Comparison of ENCODE assay signal across 23 cellular contexts in the genomic region with DNA sequence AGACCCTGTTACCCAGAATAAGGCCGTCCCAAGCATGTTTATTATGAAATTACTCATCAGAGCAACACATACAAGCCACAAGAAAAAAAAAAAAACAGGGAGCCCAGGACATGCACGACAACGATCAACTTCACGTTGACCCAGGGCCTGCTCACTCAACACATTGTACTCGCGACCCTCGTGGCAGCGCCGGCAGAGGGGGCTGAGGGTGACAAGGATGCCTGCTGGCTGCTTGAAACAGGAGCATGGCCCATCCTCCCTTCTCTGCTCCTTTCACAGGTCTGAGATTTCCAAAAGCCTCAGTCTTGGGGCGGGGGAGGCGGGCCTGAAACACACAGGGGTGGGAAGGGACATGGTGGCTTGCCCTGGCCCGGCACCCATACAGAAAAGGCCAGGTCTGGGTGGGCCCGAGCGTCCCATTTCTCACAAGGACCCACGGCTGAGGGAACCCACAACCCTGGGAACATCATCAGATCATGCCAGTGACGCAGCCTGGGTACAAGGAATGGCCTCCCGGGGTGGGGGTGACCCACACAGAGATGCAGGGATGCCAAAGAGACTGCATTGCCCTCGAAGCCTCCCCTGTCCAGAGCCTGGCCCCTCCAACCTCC. TPM values are rescaled to one million over a fixed set of nuclear protein-coding genes. Genes with fewer than 3 reads are reported as not detected.
DNase-seq lines count a peak whose midpoint lies in the region; ATAC-seq, FAIRE-seq and TF ChIP-seq lines count a peak whose summit lies in the region.
"Had no signal": no experiment of that assay in that cellular context is flagged by ENCODE, and none has a peak within 500 bp of the region (broad histone marks: within the 10 kb centered on the region; RNA-seq: fewer than 3 reads in every experiment).

No MANE protein-coding gene starts in this region.

- BruUV-seq in Caco-2 (replicated peaks; lab: Mats Ljungman, UMichigan), result no TSS peak

- peak overlapping the region; percentile 57 for H3K27ac Mint-ChIP-seq in activated T-cell treated with anti-CD3 and anti-CD28 coated beads, Interleukin-2, amount 50 U/mL, for 24 hours
- H3K27ac Mint-ChIP-seq in Caco-2 (ENCODE audit: unreplicated experiment), result peak overlapping the region; percentile 68
- H3K27ac Mint-ChIP-seq in stimulated activated effector memory CD8-positive, alpha-beta T cell treated with anti-CD3 and anti-CD28 coated beads, Interleukin-12 subunit alpha, Interleukin-12 subunit beta, amount 100 ng/mL, for 72 hours, result peak overlapping the region; percentile 74
- H3K27ac Mint-ChIP-seq in activated CD4-positive, alpha-beta T cell treated with anti-CD3 and anti-CD28 coated beads, Interleukin-2, amount 10 ng/mL, durations not matched to agents 7 days and 5 days, result no peak overlapping the region
- H3K27ac Mint-ChIP-seq in activated CD4-positive, alpha-beta memory T cell treated with anti-CD3 and anti-CD28 coated beads, Interleukin-2, amount 10 ng/mL, durations not matched to agents 7 days and 5 days, result no peak overlapping the region
- H3K27ac Mint-ChIP-seq: HFFc6 had no signal

- H3K36me3 ChIP-seq in Caco-2 (ENCODE audit: control insufficient read depth, insufficient read depth, low read length) (peaks cover 9% of the 10 kb centered on the region), kidney (ENCODE audit: control insufficient read depth in 1 of 2, insufficient read depth in 2 of 2, low read length in 2 of 2) (peaks cover 15 to 18% of the 10 kb centered on the region in 2 donors)

- no peak for FAIRE-seq in kidney (lab: Jason Lieb, UNC)
- FAIRE-seq: G401.6, GM12891, GM19239, H1, HTR-8/SVneo had no signal

- no peak overlapping the region for H3K27ac ChIP-seq in kidney (ENCODE audit: low read depth in 2 of 2, low read length in 2 of 2)
- H3K27ac ChIP-seq: 22Rv1 had no signal

- ATAC-seq in stimulated activated effector memory CD8-positive, alpha-beta T cell treated with anti-CD3 and anti-CD28 coated beads, Interleukin-12 subunit alpha, Interleukin-12 subunit beta, amount 100 ng/mL, for 72 hours, result no peak

- no peaks in the 10 kb centered on the region for H3K27me3 ChIP-seq in Caco-2 (replicated peaks; ENCODE audit: control insufficient read depth, insufficient read depth, low read length)

- intact Hi-C loops in Caco-2 (cut with micrococcal nuclease; ENCODE audit: unreplicated experiment) (no loop called here), kidney (cut with DNase I) (no loop called here)

- H3K4me1 Mint-ChIP-seq in activated T-cell treated with anti-CD3 and anti-CD28 coated beads, Interleukin-2, amount 50 U/mL, for 24 hours (ENCODE audit: low read depth), result peaks cover 17% of the 10 kb centered on the region
- no peaks in the 10 kb centered on the region for H3K4me1 Mint-ChIP-seq in Caco-2 (ENCODE audit: low read depth, unreplicated experiment)
- no peaks in the 10 kb centered on the region for H3K4me1 Mint-ChIP-seq in stimulated activated effector memory CD8-positive, alpha-beta T cell treated with anti-CD3 and anti-CD28 coated beads, Interleukin-12 subunit alpha, Interleukin-12 subunit beta, amount 100 ng/mL, for 72 hours
- peaks cover 20% of the 10 kb centered on the region for H3K4me1 Mint-ChIP-seq in activated CD4-positive, alpha-beta T cell treated with anti-CD3 and anti-CD28 coated beads, Interleukin-2, amount 10 ng/mL, durations not matched to agents 7 days and 5 days
- peaks cover 5% of the 10 kb centered on the region for H3K4me1 Mint-ChIP-seq in activated CD4-positive, alpha-beta memory T cell treated with anti-CD3 and anti-CD28 coated beads, Interleukin-2, amount 10 ng/mL, durations not matched to agents 7 days and 5 days

- CTCF ChIA-PET in Caco-2 (lab: Charles Lee), result no interaction called here
- CTCF ChIA-PET in activated CD4-positive, alpha-beta T cell treated with anti-CD3 and anti-CD28 coated beads, Interleukin-2, amount 10 ng/mL, durations not matched to agents 7 days and 5 days (lab: Charles Lee), result no interaction called here
- CTCF ChIA-PET in activated CD4-positive, alpha-beta memory T cell treated with anti-CD3 and anti-CD28 coated beads, Interleukin-2, amount 10 ng/mL, durations not matched to agents 7 days and 5 days (lab: Charles Lee), result no interaction called here

- H3K27me3 Mint-ChIP-seq in activated T-cell treated with anti-CD3 and anti-CD28 coated beads, Interleukin-2, amount 50 U/mL, for 24 hours, result no peaks in the 10 kb centered on the region
- no peaks in the 10 kb centered on the region for H3K27me3 Mint-ChIP-seq in Caco-2 (ENCODE audit: insufficient read depth, unreplicated experiment)
- no peaks in the 10 kb centered on the region for H3K27me3 Mint-ChIP-seq in activated CD4-positive, alpha-beta T cell treated with anti-CD3 and anti-CD28 coated beads, Interleukin-2, amount 10 ng/mL, durations not matched to agents 7 days and 5 days
- no peaks in the 10 kb centered on the region for H3K27me3 Mint-ChIP-seq in activated CD4-positive, alpha-beta memory T cell treated with anti-CD3 and anti-CD28 coated beads, Interleukin-2, amount 10 ng/mL, durations not matched to agents 7 days and 5 days
- H3K27me3 Mint-ChIP-seq: CD4-positive, alpha-beta T cell had no signal

- H3K9ac ChIP-seq in kidney (ENCODE audit: low read length in 2 of 2), result no peak overlapping the region

- POLR2A ChIA-PET in Caco-2 (lab: Charles Lee), result no interaction called here
- POLR2A ChIA-PET in activated CD4-positive, alpha-beta T cell treated with anti-CD3 and anti-CD28 coated beads, Interleukin-2, amount 10 ng/mL, durations not matched to agents 7 days and 5 days (lab: Charles Lee), result no interaction called here
- POLR2A ChIA-PET in activated CD4-positive, alpha-beta memory T cell treated with anti-CD3 and anti-CD28 coated beads, Interleukin-2, amount 10 ng/mL, durations not matched to agents 7 days and 5 days (lab: Charles Lee), result no interaction called here

- no peak overlapping the region for H3K4me3 Mint-ChIP-seq in activated T-cell treated with anti-CD3 and anti-CD28 coated beads, Interleukin-2, amount 50 U/mL, for 24 hours
- no peak overlapping the region for H3K4me3 Mint-ChIP-seq in Caco-2 (ENCODE audit: unreplicated experiment)
- H3K4me3 Mint-ChIP-seq in stimulated activated effector memory CD8-positive, alpha-beta T cell treated with anti-CD3 and anti-CD28 coated beads, Interleukin-12 subunit alpha, Interleukin-12 subunit beta, amount 100 ng/mL, for 72 hours, result no peak overlapping the region
- H3K4me3 Mint-ChIP-seq in activated CD4-positive, alpha-beta T cell treated with anti-CD3 and anti-CD28 coated beads, Interleukin-2, amount 10 ng/mL, durations not matched to agents 7 days and 5 days, result no peak overlapping the region
- H3K4me3 Mint-ChIP-seq in activated CD4-positive, alpha-beta memory T cell treated with anti-CD3 and anti-CD28 coated beads, Interleukin-2, amount 10 ng/mL, durations not matched to agents 7 days and 5 days, result no peak overlapping the region
- H3K4me3 Mint-ChIP-seq: CD4-positive, alpha-beta T cell; HFFc6 had no signal

- peaks cover 91% of the 10 kb centered on the region for H3K36me3 Mint-ChIP-seq in activated T-cell treated with anti-CD3 and anti-CD28 coated beads, Interleukin-2, amount 50 U/mL, for 24 hours (ENCODE audit: low read depth)
- H3K36me3 Mint-ChIP-seq in Caco-2 (ENCODE audit: insufficient read depth, unreplicated experiment), result peaks cover 71% of the 10 kb centered on the region
- peaks cover 72% of the 10 kb centered on the region for H3K36me3 Mint-ChIP-seq in stimulated activated effector memory CD8-positive, alpha-beta T cell treated with anti-CD3 and anti-CD28 coated beads, Interleukin-12 subunit alpha, Interleukin-12 subunit beta, amount 100 ng/mL, for 72 hours
- H3K36me3 Mint-ChIP-seq in activated CD4-positive, alpha-beta T cell treated with anti-CD3 and anti-CD28 coated beads, Interleukin-2, amount 10 ng/mL, durations not matched to agents 7 days and 5 days (ENCODE audit: low read depth), result peaks cover 29% of the 10 kb centered on the region
- H3K36me3 Mint-ChIP-seq in activated CD4-positive, alpha-beta memory T cell treated with anti-CD3 and anti-CD28 coated beads, Interleukin-2, amount 10 ng/mL, durations not matched to agents 7 days and 5 days (ENCODE audit: low read depth), result peaks cover 21% of the 10 kb centered on the region

- H3K9me3 ChIP-seq in Caco-2, result no peaks in the 10 kb centered on the region
- no peaks in the 10 kb centered on the region for H3K9me3 ChIP-seq in kidney (ENCODE audit: control insufficient read depth in 1 of 2, low read length in 2 of 2)

- H3K4me1 ChIP-seq in Caco-2 (no peaks in the 10 kb centered on the region), kidney (ENCODE audit: control insufficient read depth in 1 of 2, insufficient read depth in 1 of 2, low read depth in 1 of 2, low read length in 2 of 2) (no peaks in the 10 kb centered on the region)

- H3K9me3 Mint-ChIP-seq in activated T-cell treated with anti-CD3 and anti-CD28 coated beads, Interleukin-2, amount 50 U/mL, for 24 hours, result no peaks in the 10 kb centered on the region
- no peaks in the 10 kb centered on the region for H3K9me3 Mint-ChIP-seq in Caco-2 (ENCODE audit: unreplicated experiment)
- H3K9me3 Mint-ChIP-seq in stimulated activated effector memory CD8-positive, alpha-beta T cell treated with anti-CD3 and anti-CD28 coated beads, Interleukin-12 subunit alpha, Interleukin-12 subunit beta, amount 100 ng/mL, for 72 hours, result no peaks in the 10 kb centered on the region
- no peaks in the 10 kb centered on the region for H3K9me3 Mint-ChIP-seq in activated CD4-positive, alpha-beta T cell treated with anti-CD3 and anti-CD28 coated beads, Interleukin-2, amount 10 ng/mL, durations not matched to agents 7 days and 5 days
- no peaks in the 10 kb centered on the region for H3K9me3 Mint-ChIP-seq in activated CD4-positive, alpha-beta memory T cell treated with anti-CD3 and anti-CD28 coated beads, Interleukin-2, amount 10 ng/mL, durations not matched to agents 7 days and 5 days
- H3K9me3 Mint-ChIP-seq: CD4-positive, alpha-beta T cell; HFFc6 had no signal

- DNase-seq in activated T-cell treated with anti-CD3 and anti-CD28 coated beads, Interleukin-2, amount 50 U/mL, for 24 hours, result no peak
- no peak for DNase-seq in activated T-cell treated with anti-CD3 and anti-CD28 coated beads, Interleukin-2, amount 50 U/mL, for 48 hours
- DNase-seq in Caco-2 (no peak), kidney (peak; percentile 51), GM19238 (ENCODE audit: insufficient read length, low spot score) (no peak)
- DNase-seq in stimulated activated effector memory CD8-positive, alpha-beta T cell treated with anti-CD3 and anti-CD28 coated beads, Interleukin-12 subunit alpha, Interleukin-12 subunit beta, amount 100 ng/mL, for 72 hours (ENCODE audit: low spot score in 2 of 2), result no peak
- no peak for DNase-seq in activated CD4-positive, alpha-beta T cell treated with anti-CD3 and anti-CD28 coated beads, Interleukin-2, amount 10 ng/mL, durations not matched to agents 7 days and 5 days
- DNase-seq in activated CD4-positive, alpha-beta memory T cell treated with anti-CD3 and anti-CD28 coated beads, Interleukin-2, amount 10 ng/mL, durations not matched to agents 7 days and 5 days, result no peak
- DNase-seq: AML-193; C1 segment of cervical spinal cord; CD4-positive, alpha-beta T cell; DMS153; DMS79 treated with DMSO at 0.1 percent for 48 hours; EL; HCEC 1CT; HFFc6; KBM-7 had no signal

- TF ChIP-seq CTCF in Caco-2 (IDR thresholded peaks at IDR 0.05; ENCODE audit: insufficient read depth in 1 of 2, low read depth in 1 of 2, low read length in 1 of 2, severe bottlenecking in 1 of 2, unreplicated experiment in 1 of 2), result no peak
- TF ChIP-seq CTCF in kidney (IDR thresholded peaks at IDR 0.05; ENCODE audit: borderline replicate concordance, extremely low read depth, insufficient read depth), result no peak

- H3K4me3 ChIP-seq in Caco-2 (ENCODE audit: low read depth, low read length) (no peak overlapping the region), kidney (ENCODE audit: low read length in 2 of 2) (no peak overlapping the region)

RNA-seq across cellular contexts. Expression of a gene that starts 21.1 kb away (rescaled TPM):
- total RNA-seq in Caco-2 (2022), result 4.4 and 6.9 TPM in 2 replicates
- total RNA-seq in kidney, result 2.5 TPM
- polyA plus RNA-seq in kidney (ENCODE audit: insufficient read depth, low read depth, low replicate concordance), result 11.5 TPM
- 1 to 10 TPM; 7.3 to 9.2 TPM for total RNA-seq in activated CD4-positive, alpha-beta T cell treated with anti-CD3 and anti-CD28 coated beads, Interleukin-2, amount 10 ng/mL, durations not matched to agents 7 days and 5 days
- 1 to 10 TPM; 8.6 to 9.6 TPM for total RNA-seq in activated CD4-positive, alpha-beta memory T cell treated with anti-CD3 and anti-CD28 coated beads, Interleukin-2, amount 10 ng/mL, durations not matched to agents 7 days and 5 days

RNA-seq across cellular contexts. Expression of a gene that starts 45.3 kb away (rescaled TPM):
- total RNA-seq in Caco-2 (2022) (50.9 and 55.6 TPM in 2 replicates), kidney (34.9 TPM)
- polyA plus RNA-seq in kidney (ENCODE audit: insufficient read depth, low read depth, low replicate concordance), result 12.5 TPM
- total RNA-seq in activated CD4-positive, alpha-beta T cell treated with anti-CD3 and anti-CD28 coated beads, Interleukin-2, amount 10 ng/mL, durations not matched to agents 7 days and 5 days, result 10 to 100 TPM; 27.4 to 30.6 TPM
- 10 to 100 TPM; 28.8 to 29.0 TPM for total RNA-seq in activated CD4-positive, alpha-beta memory T cell treated with anti-CD3 and anti-CD28 coated beads, Interleukin-2, amount 10 ng/mL, durations not matched to agents 7 days and 5 days

RNA-seq across cellular contexts. Expression of a gene that starts 53.9 kb away (rescaled TPM):
- total RNA-seq in Caco-2 (2022) (64.7 and 72.3 TPM in 2 replicates), kidney (57.1 TPM)
- polyA plus RNA-seq in kidney (ENCODE audit: insufficient read depth, low read depth, low replicate concordance), result 70.3 TPM
- total RNA-seq in activated CD4-positive, alpha-beta T cell treated with anti-CD3 and anti-CD28 coated beads, Interleukin-2, amount 10 ng/mL, durations not matched to agents 7 days and 5 days, result 10 to 100 TPM; 50.5 to 55.4 TPM
- 10 to 100 TPM; 77.1 to 78.2 TPM for total RNA-seq in activated CD4-positive, alpha-beta memory T cell treated with anti-CD3 and anti-CD28 coated beads, Interleukin-2, amount 10 ng/mL, durations not matched to agents 7 days and 5 days

Comparison
In these comparisons a context has a peak if more than half of its experiments do, and no peak if none do; other contexts are left out.
1. H3K27ac Mint-ChIP-seq: peak in activated T-cell treated with anti-CD3 and anti-CD28 coated beads, Interleukin-2, amount 50 U/mL, for 24 hours (single experiment), Caco-2 (single experiment) and stimulated activated effector memory CD8-positive, alpha-beta T cell treated with anti-CD3 and anti-CD28 coated beads, Interleukin-12 subunit alpha, Interleukin-12 subunit beta, amount 100 ng/mL, for 72 hours (single experiment); none in activated CD4-positive, alpha-beta T cell treated with anti-CD3 and anti-CD28 coated beads, Interleukin-2, amount 10 ng/mL, durations not matched to agents 7 days and 5 days (single experiment) and activated CD4-positive, alpha-beta memory T cell treated with anti-CD3 and anti-CD28 coated beads, Interleukin-2, amount 10 ng/mL, durations not matched to agents 7 days and 5 days (single experiment).